In the genomic region with DNA sequence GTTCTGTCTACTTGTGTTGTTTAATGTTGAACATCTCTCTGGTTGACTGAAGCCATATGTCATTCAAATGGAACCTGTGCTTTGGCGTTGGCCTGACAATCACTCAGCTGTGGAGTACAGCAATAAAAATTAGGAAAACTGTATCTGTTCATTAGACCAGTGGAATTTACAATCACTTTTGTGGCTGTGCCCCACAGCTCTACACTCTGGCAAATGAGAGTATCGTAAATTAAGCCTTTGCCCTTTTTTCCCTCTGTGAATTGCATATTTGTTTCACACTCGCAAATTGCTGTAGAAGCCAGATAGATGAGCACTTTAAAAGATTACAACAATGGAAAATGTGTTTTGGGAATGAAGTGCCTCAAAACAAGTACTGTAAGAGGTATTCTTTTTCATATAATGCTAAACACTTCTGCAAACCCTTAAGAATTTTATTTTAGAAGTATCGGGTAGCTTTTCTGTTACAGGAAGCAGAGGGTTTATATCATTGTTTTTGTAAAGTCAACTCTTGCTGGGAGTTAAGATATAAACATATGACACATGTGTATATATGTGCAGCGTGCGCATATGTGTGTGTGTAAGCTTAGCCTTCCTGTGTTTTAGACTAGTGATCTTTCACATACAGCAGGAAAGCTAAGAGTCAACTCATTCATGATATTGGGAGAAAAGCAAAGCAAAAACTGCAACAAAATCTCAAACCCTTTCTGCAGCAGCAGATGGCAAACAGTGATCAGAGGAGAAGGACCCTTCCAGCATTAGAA, we compare ENCODE assay signal across 26 cellular contexts.
DNase-seq lines count a peak whose midpoint lies in the region; TF ChIP-seq lines count a peak whose summit lies in the region.
"Had no signal": no experiment of that assay in that cellular context is flagged by ENCODE, and none has a peak within 500 bp of the region (broad histone marks: within the 10 kb centered on the region; RNA-seq: fewer than 3 reads in every experiment).

No MANE protein-coding gene starts in this region.

- no peak overlapping the region for H3K56ac ChIP-seq in H9 (ENCODE audit: insufficient read length, low read depth, low read length)

- WGBS in H9 (ENCODE audit: extremely low coverage, insufficient read length, low lambda C conversion rate) = no CpG with 5 or more reads among the region's 6 CpGs

- no peak overlapping the region for H3K14ac ChIP-seq in H9 (ENCODE audit: insufficient read depth, low read length)

- H2BK20ac ChIP-seq in H9 (ENCODE audit: low read depth, low read length, poor library complexity, severe bottlenecking) = no peak overlapping the region

- no peak overlapping the region for H2BK15ac ChIP-seq in H9 (ENCODE audit: low read depth, low read length)

- peaks cover 2% of the 10 kb centered on the region for H4K20me1 ChIP-seq in H9 (ENCODE audit: control insufficient read depth, insufficient read depth, insufficient read length)

- no peak overlapping the region for H3K4ac ChIP-seq in H9 (ENCODE audit: low read depth, low read length)

- peaks cover 13% of the 10 kb centered on the region for H3K79me1 ChIP-seq in H9 (ENCODE audit: insufficient read depth, low read depth, low read length, poor library complexity, severe bottlenecking)

- no peaks in the 10 kb centered on the region for H3K9me3 ChIP-seq in H9 (ENCODE audit: control insufficient read depth, low read depth, low read length)
- H3K9me3 ChIP-seq in MG63 = no peaks in the 10 kb centered on the region
- H3K9me3 ChIP-seq: heart right ventricle, left ventricle myocardium inferior, ovary, right atrium auricular region, thoracic aorta had no signal

- H2AFZ ChIP-seq in H9 (ENCODE audit: low read length) = no peak overlapping the region

- no peak overlapping the region for H3K27ac ChIP-seq in H9 (ENCODE audit: insufficient read length, low read depth, low read length)
- H3K27ac ChIP-seq: heart right ventricle, left ventricle myocardium inferior, ovary, right atrium auricular region, thoracic aorta, WERI-Rb-1 had no signal

- peaks cover 64 to 67% of the 10 kb centered on the region in 2 experiments for H3K4me1 Mint-ChIP-seq in H9

- no peak overlapping the region for H4K5ac ChIP-seq in H9 (ENCODE audit: insufficient read length, low read depth, low read length)

- H2AK5ac ChIP-seq in H9 (ENCODE audit: insufficient read length, low read length) = no peak overlapping the region

- no peak overlapping the region for H2BK5ac ChIP-seq in H9 (ENCODE audit: insufficient read length, low read length)

- no peak overlapping the region for H3T11ph ChIP-seq in H9 (ENCODE audit: low read length)

- no peaks in the 10 kb centered on the region for H3K27me3 Mint-ChIP-seq in H9 (ENCODE audit: low read depth)
- H3K27me3 Mint-ChIP-seq: activated CD8-positive, alpha-beta memory T cell treated with anti-CD3 and anti-CD28 coated beads, Interleukin-2, amount 10 ng/mL, durations not matched to agents 7 days and 5 days; dendritic cell treated with granulocyte-macrophage colony-stimulating factor and Interleukin-4, amounts not matched to agents 40 ng/mL and 50 ng/mL, for 4 days had no signal

- H4K91ac ChIP-seq in H9 (ENCODE audit: insufficient read length, low read depth, low read length) = no peak overlapping the region

- DNase-seq in H9 (no peak), NCI-H524 treated with DMSO at 0.1 percent for 48 hours (lab: John Stamatoyannopoulos, UW) (peak; percentile 53), fibroblast of peridontal ligament (ENCODE audit: extremely low read depth) (peak; percentile 44), renal cortical epithelial cell (ENCODE audit: low read depth) (peak; percentile 18), globus pallidus (ENCODE audit: low spot score) (no peak), NCI-H1417 treated with DMSO at 0.1 percent for 48 hours (lab: John Stamatoyannopoulos, UW) (no peak), MG63 (no peak)
- DNase-seq: activated CD4-positive, alpha-beta T cell treated with anti-CD3 and anti-CD28 coated beads, Interleukin-2, amount 50 U/mL, for 1 hour; activated CD8-positive, alpha-beta memory T cell treated with anti-CD3 and anti-CD28 coated beads, Interleukin-2, amount 10 ng/mL, durations not matched to agents 7 days and 5 days; activated naive CD4-positive, alpha-beta T cell treated with anti-CD3 and anti-CD28 coated beads, Interleukin-2, amount 50 U/mL, for 16 hours; anterior cingulate cortex; Calu3; heart right ventricle; left ventricle myocardium inferior; natural killer cell; NCI-H1092 treated with DMSO at 0.1 percent for 48 hours; NCI-H2081 treated with DMSO at 0.1 percent for 48 hours; ovary; stimulated activated CD4-positive, alpha-beta T cell treated with anti-CD3 and anti-CD28 coated beads, Interleukin-4, amount 100 ng/mL, for 1 hour; stimulated activated naive CD8-positive, alpha-beta T cell treated with anti-CD3 and anti-CD28 coated beads, Interleukin-15, Interleukin-2, amounts not matched to agents 100 U/mL and 50 U/mL, for 24 hours; WERI-Rb-1 had no signal

- no peak overlapping the region for H3K4me3 Mint-ChIP-seq in H9
- H3K4me3 Mint-ChIP-seq: activated CD8-positive, alpha-beta memory T cell treated with anti-CD3 and anti-CD28 coated beads, Interleukin-2, amount 10 ng/mL, durations not matched to agents 7 days and 5 days; activated T-helper 1 cell treated with anti-CD3 and anti-CD28 coated beads, Interleukin-12 subunit alpha, Interleukin-12 subunit beta, Interleukin-2, Interleukin-4 antibody, amounts not matched to agents 30 ng/mL and 10 ng/mL and 1 ng/mL, durations not matched to agents 14 hours and 24 hours and 36 hours; CD14-positive monocyte; dendritic cell treated with granulocyte-macrophage colony-stimulating factor and Interleukin-4, amounts not matched to agents 40 ng/mL and 50 ng/mL, for 4 days; natural killer cell had no signal

- no peak overlapping the region for H3K4me3 ChIP-seq in MG63
- H3K4me3 ChIP-seq: heart right ventricle, left ventricle myocardium inferior, ovary, right atrium auricular region, thoracic aorta had no signal

- no peak overlapping the region for H2BK120ac ChIP-seq in H9 (ENCODE audit: low read depth, low read length, poor library complexity, severe bottlenecking)

- H3K9ac ChIP-seq in H9 (ENCODE audit: extremely low read depth, insufficient read length, low read length) = no peak overlapping the region

- peak overlapping the region; percentile 26 for H3K23ac ChIP-seq in H9 (ENCODE audit: insufficient read length, low read depth, low read length)

- H3K23me2 ChIP-seq in H9 (ENCODE audit: insufficient read length, low read depth, low read length, poor library complexity, severe bottlenecking) = no peaks in the 10 kb centered on the region

- H3K27me3 ChIP-seq in H9 (ENCODE audit: insufficient read depth, low read length) (no peaks in the 10 kb centered on the region), MG63 (no peaks in the 10 kb centered on the region)
- H3K27me3 ChIP-seq: heart right ventricle, ovary, right atrium auricular region had no signal

- H3K9me3 Mint-ChIP-seq in H9 = no peaks in the 10 kb centered on the region; a peak in 1 of 5 replicates
- H3K9me3 Mint-ChIP-seq: activated T-helper 1 cell treated with anti-CD3 and anti-CD28 coated beads, Interleukin-12 subunit alpha, Interleukin-12 subunit beta, Interleukin-2, Interleukin-4 antibody, amounts not matched to agents 30 ng/mL and 10 ng/mL and 1 ng/mL, durations not matched to agents 14 hours and 24 hours and 36 hours; dendritic cell treated with granulocyte-macrophage colony-stimulating factor and Interleukin-4, amounts not matched to agents 40 ng/mL and 50 ng/mL, for 4 days; natural killer cell had no signal

- TF ChIP-seq CTCF in H9 (conservative IDR thresholded peaks at IDR 0.05) = no peak

- peaks cover 0 to 3% (median 3%) of the 10 kb centered on the region in 3 experiments; a peak in 3 of 7 replicates for H3K36me3 Mint-ChIP-seq in H9 (ENCODE audit: insufficient read depth in 1 of 3, low read depth in 3 of 3)
- H3K36me3 Mint-ChIP-seq: natural killer cell had no signal

- H3K4me2 ChIP-seq in H9 (ENCODE audit: insufficient read depth, insufficient read length, low read length) = no peak overlapping the region

- H3K36me3 ChIP-seq in MG63 = no peaks in the 10 kb centered on the region
- H3K36me3 ChIP-seq: heart right ventricle, left ventricle myocardium inferior, ovary, right atrium auricular region, thoracic aorta, WERI-Rb-1 had no signal

- H4K8ac ChIP-seq in H9 (replicated peaks; ENCODE audit: insufficient read length, low read depth, low read length) = no peak overlapping the region

- no peak overlapping the region for H2BK12ac ChIP-seq in H9 (ENCODE audit: insufficient read length, low read depth, low read length)

- peaks cover 35% of the 10 kb centered on the region; the same call in 1 of the 2 replicates for H3K79me2 ChIP-seq in H9 (ENCODE audit: insufficient read depth, low read length)

- H3K4me1 ChIP-seq in H9 (ENCODE audit: insufficient read depth, low read length) = peaks cover 15% of the 10 kb centered on the region; the same call in 1 of the 2 replicates

- peak overlapping the region in 2 of 3 experiments; percentile 38 to 47; a peak in 2 of 7 replicates for H3K27ac Mint-ChIP-seq in H9
- H3K27ac Mint-ChIP-seq: activated CD8-positive, alpha-beta memory T cell treated with anti-CD3 and anti-CD28 coated beads, Interleukin-2, amount 10 ng/mL, durations not matched to agents 7 days and 5 days; activated T-helper 1 cell treated with anti-CD3 and anti-CD28 coated beads, Interleukin-12 subunit alpha, Interleukin-12 subunit beta, Interleukin-2, Interleukin-4 antibody, amounts not matched to agents 30 ng/mL and 10 ng/mL and 1 ng/mL, durations not matched to agents 14 hours and 24 hours and 36 hours; dendritic cell treated with granulocyte-macrophage colony-stimulating factor and Interleukin-4, amounts not matched to agents 40 ng/mL and 50 ng/mL, for 4 days had no signal

- H3K18ac ChIP-seq in H9 (ENCODE audit: insufficient read length, low read depth, low read length) = no peak overlapping the region

Comparison
In these comparisons a context has a peak if more than half of its experiments do, and no peak if none do; other contexts are left out.
1. DNase-seq: peak in NCI-H524 treated with DMSO at 0.1 percent for 48 hours (single experiment), fibroblast of peridontal ligament (single experiment) and renal cortical epithelial cell (single experiment); none in H9 (single experiment), globus pallidus (single experiment), NCI-H1417 treated with DMSO at 0.1 percent for 48 hours (single experiment) and MG63 (single experiment).